ENCODE assay signal across 36 cellular contexts in genomic region chr11:130518164-130518563, GRCh38.
"Had no signal": no experiment of that assay in that cellular context is flagged by ENCODE, and none has a peak within 500 bp of the region (broad histone marks: within the 10 kb centered on the region; RNA-seq: fewer than 3 reads in every experiment).

No MANE protein-coding gene starts in this region.

- H3K9me3 Mint-ChIP-seq: activated B cell treated with CpG ODN at 0.5 μM for 24 hours; activated CD4-positive, alpha-beta memory T cell treated with anti-CD3 and anti-CD28 coated beads for 36 hours; activated naive CD4-positive, alpha-beta T cell treated with anti-CD3 and anti-CD28 coated beads for 36 hours; activated naive CD4-positive, alpha-beta T cell treated with anti-CD3 and anti-CD28 coated beads, Interleukin-2, amount 50 U/mL, for 24 hours; activated naive CD8-positive, alpha-beta T cell treated with anti-CD3 and anti-CD28 coated beads for 36 hours; activated naive CD8-positive, alpha-beta T cell treated with anti-CD3 and anti-CD28 coated beads, Interleukin-2, amount 50 U/mL, for 24 hours; activated T-helper 1 cell treated with anti-CD3 and anti-CD28 coated beads, Interleukin-12 subunit alpha, Interleukin-12 subunit beta, Interleukin-2, Interleukin-4 antibody, amounts not matched to agents 30 ng/mL and 10 ng/mL and 1 ng/mL, durations not matched to agents 14 hours and 24 hours and 36 hours; activated T-helper 2 cell treated with anti-CD3 and anti-CD28 coated beads, Interferon-gamma antibody, Interleukin-2, Interleukin-4, amounts not matched to agents 10 μg/mL and 5 μg/mL and 100 μg/mL, durations not matched to agents 14 hours and 24 hours and 36 hours; brain; central memory CD8-positive, alpha-beta T cell; endodermal cell; T-helper 2 cell treated with Interferon-gamma antibody and Interleukin-4, amounts not matched to agents 5 μg/mL and 100 μg/mL, for 36 hours had no signal

- ATAC-seq: activated CD4-positive, CD25-positive, alpha-beta regulatory T cell treated with anti-CD3 and anti-CD28 coated beads, Interleukin-2, amount 50 U/mL, for 24 hours; activated CD8-positive, alpha-beta memory T cell treated with anti-CD3 and anti-CD28 coated beads, Interleukin-2, amount 10 ng/mL, durations not matched to agents 7 days and 5 days; activated CD8-positive, alpha-beta T cell treated with anti-CD3 and anti-CD28 coated beads, Interleukin-2, amount 10 ng/mL, durations not matched to agents 7 days and 5 days; activated naive CD8-positive, alpha-beta T cell treated with anti-CD3 and anti-CD28 coated beads, Interleukin-2, amount 50 U/mL, for 24 hours; esophagus mucosa; T-helper 17 cell had no signal

- DNase-seq: activated B cell treated with CpG ODN at 0.5 μM for 24 hours; activated CD4-positive, alpha-beta memory T cell treated with anti-CD3 and anti-CD28 coated beads for 36 hours; activated CD4-positive, alpha-beta T cell treated with anti-CD3 and anti-CD28 coated beads for 48 hours; activated CD4-positive, alpha-beta T cell treated with anti-CD3 and anti-CD28 coated beads, Interleukin-2, amount 50 U/mL, for 1 hour; activated CD8-positive, alpha-beta memory T cell treated with anti-CD3 and anti-CD28 coated beads, Interleukin-2, amount 10 ng/mL, durations not matched to agents 7 days and 5 days; activated CD8-positive, alpha-beta memory T cell treated with anti-CD3 and anti-CD28 coated beads, Interleukin-2, amount 50 U/mL, for 4 hours; activated CD8-positive, alpha-beta T cell treated with anti-CD3 and anti-CD28 coated beads, Interleukin-2, amount 10 ng/mL, durations not matched to agents 7 days and 5 days; activated effector memory CD4-positive, alpha-beta T cell treated with anti-CD3 and anti-CD28 coated beads, Interleukin-2, amount 50 U/mL, for 16 hours; activated naive CD4-positive, alpha-beta T cell treated with anti-CD3 and anti-CD28 coated beads for 36 hours; activated naive CD8-positive, alpha-beta T cell treated with anti-CD3 and anti-CD28 coated beads for 36 hours; activated naive CD8-positive, alpha-beta T cell treated with anti-CD3 and anti-CD28 coated beads, Interleukin-2, amount 50 U/mL, for 24 hours; activated T-cell treated with anti-CD3 and anti-CD28 coated beads, Interleukin-2, amount 50 U/mL, for 1 hour; activated T-cell treated with anti-CD3 and anti-CD28 coated beads, Interleukin-2, amount 50 U/mL, for 48 hours; adrenal gland; amygdala; dorsolateral prefrontal cortex; effector memory CD4-positive, alpha-beta T cell; endodermal cell; foreskin fibroblast; T-helper 1 cell; T-helper 17 cell; T1000; WERI-Rb-1 had no signal

- H3K36me3 ChIP-seq: adrenal gland, ascending aorta, breast epithelium, WERI-Rb-1 had no signal

- H3K27ac Mint-ChIP-seq: activated B cell treated with CpG ODN at 0.5 μM for 24 hours; activated CD4-positive, alpha-beta memory T cell treated with anti-CD3 and anti-CD28 coated beads for 36 hours; activated CD8-positive, alpha-beta memory T cell treated with anti-CD3 and anti-CD28 coated beads, Interleukin-2, amount 10 ng/mL, durations not matched to agents 7 days and 5 days; activated CD8-positive, alpha-beta T cell treated with anti-CD3 and anti-CD28 coated beads, Interleukin-2, amount 10 ng/mL, durations not matched to agents 7 days and 5 days; activated naive CD4-positive, alpha-beta T cell treated with anti-CD3 and anti-CD28 coated beads for 36 hours; activated naive CD4-positive, alpha-beta T cell treated with anti-CD3 and anti-CD28 coated beads, Interleukin-2, amount 50 U/mL, for 24 hours; activated naive CD8-positive, alpha-beta T cell treated with anti-CD3 and anti-CD28 coated beads for 36 hours; activated naive CD8-positive, alpha-beta T cell treated with anti-CD3 and anti-CD28 coated beads, Interleukin-2, amount 50 U/mL, for 24 hours; activated T-helper 1 cell treated with anti-CD3 and anti-CD28 coated beads, Interleukin-12 subunit alpha, Interleukin-12 subunit beta, Interleukin-2, Interleukin-4 antibody, amounts not matched to agents 30 ng/mL and 10 ng/mL and 1 ng/mL, durations not matched to agents 14 hours and 24 hours and 36 hours; activated T-helper 2 cell treated with anti-CD3 and anti-CD28 coated beads, Interferon-gamma antibody, Interleukin-2, Interleukin-4, amounts not matched to agents 10 μg/mL and 5 μg/mL and 100 μg/mL, durations not matched to agents 14 hours and 24 hours and 36 hours; dendritic cell treated with granulocyte-macrophage colony-stimulating factor and Interleukin-4, amounts not matched to agents 40 ng/mL and 50 ng/mL, for 4 days; endodermal cell; T-helper 17 cell; T-helper 2 cell treated with Interferon-gamma antibody and Interleukin-4, amounts not matched to agents 5 μg/mL and 100 μg/mL, for 36 hours had no signal

- H3K27ac ChIP-seq: adrenal gland, ascending aorta, breast epithelium, dorsolateral prefrontal cortex, WERI-Rb-1 had no signal

- FAIRE-seq: frontal cortex had no signal

- H3K27me3 Mint-ChIP-seq: activated CD8-positive, alpha-beta memory T cell treated with anti-CD3 and anti-CD28 coated beads, Interleukin-2, amount 10 ng/mL, durations not matched to agents 7 days and 5 days; activated naive CD8-positive, alpha-beta T cell treated with anti-CD3 and anti-CD28 coated beads for 36 hours; dendritic cell treated with granulocyte-macrophage colony-stimulating factor and Interleukin-4, amounts not matched to agents 40 ng/mL and 50 ng/mL, for 4 days had no signal

- H3K4me1 Mint-ChIP-seq: activated B cell treated with CpG ODN at 0.5 μM for 24 hours; activated CD8-positive, alpha-beta memory T cell treated with anti-CD3 and anti-CD28 coated beads, Interleukin-2, amount 10 ng/mL, durations not matched to agents 7 days and 5 days; activated naive CD4-positive, alpha-beta T cell treated with anti-CD3 and anti-CD28 coated beads, Interleukin-2, amount 50 U/mL, for 24 hours; activated naive CD8-positive, alpha-beta T cell treated with anti-CD3 and anti-CD28 coated beads for 36 hours; activated naive CD8-positive, alpha-beta T cell treated with anti-CD3 and anti-CD28 coated beads, Interleukin-2, amount 50 U/mL, for 24 hours; central memory CD8-positive, alpha-beta T cell; T-helper 17 cell had no signal

- H3K4me3 Mint-ChIP-seq: activated B cell treated with CpG ODN at 0.5 μM for 24 hours; activated CD4-positive, alpha-beta memory T cell treated with anti-CD3 and anti-CD28 coated beads for 36 hours; activated CD8-positive, alpha-beta memory T cell treated with anti-CD3 and anti-CD28 coated beads, Interleukin-2, amount 10 ng/mL, durations not matched to agents 7 days and 5 days; activated CD8-positive, alpha-beta T cell treated with anti-CD3 and anti-CD28 coated beads, Interleukin-2, amount 10 ng/mL, durations not matched to agents 7 days and 5 days; activated naive CD4-positive, alpha-beta T cell treated with anti-CD3 and anti-CD28 coated beads for 36 hours; activated naive CD4-positive, alpha-beta T cell treated with anti-CD3 and anti-CD28 coated beads, Interleukin-2, amount 50 U/mL, for 24 hours; activated naive CD8-positive, alpha-beta T cell treated with anti-CD3 and anti-CD28 coated beads for 36 hours; activated naive CD8-positive, alpha-beta T cell treated with anti-CD3 and anti-CD28 coated beads, Interleukin-2, amount 50 U/mL, for 24 hours; activated T-helper 1 cell treated with anti-CD3 and anti-CD28 coated beads, Interleukin-12 subunit alpha, Interleukin-12 subunit beta, Interleukin-2, Interleukin-4 antibody, amounts not matched to agents 30 ng/mL and 10 ng/mL and 1 ng/mL, durations not matched to agents 14 hours and 24 hours and 36 hours; brain; central memory CD8-positive, alpha-beta T cell; dendritic cell treated with granulocyte-macrophage colony-stimulating factor and Interleukin-4, amounts not matched to agents 40 ng/mL and 50 ng/mL, for 4 days; endodermal cell; T-helper 17 cell; T-helper 2 cell treated with Interferon-gamma antibody and Interleukin-4, amounts not matched to agents 5 μg/mL and 100 μg/mL, for 36 hours had no signal

- H3K36me3 Mint-ChIP-seq: activated CD4-positive, alpha-beta memory T cell treated with anti-CD3 and anti-CD28 coated beads for 36 hours; activated CD8-positive, alpha-beta memory T cell treated with anti-CD3 and anti-CD28 coated beads, Interleukin-2, amount 10 ng/mL, durations not matched to agents 7 days and 5 days; activated naive CD4-positive, alpha-beta T cell treated with anti-CD3 and anti-CD28 coated beads, Interleukin-2, amount 50 U/mL, for 24 hours; activated naive CD8-positive, alpha-beta T cell treated with anti-CD3 and anti-CD28 coated beads for 36 hours; brain had no signal

- H3K4me1 ChIP-seq: breast epithelium had no signal

- H3K27me3 ChIP-seq: adrenal gland, ascending aorta, breast epithelium had no signal

- H3K9me3 ChIP-seq: adrenal gland, ascending aorta, breast epithelium had no signal

- H3K4me3 ChIP-seq: adrenal gland, ascending aorta, breast epithelium, coronary artery, dorsolateral prefrontal cortex had no signal
